In the genomic region with DNA sequence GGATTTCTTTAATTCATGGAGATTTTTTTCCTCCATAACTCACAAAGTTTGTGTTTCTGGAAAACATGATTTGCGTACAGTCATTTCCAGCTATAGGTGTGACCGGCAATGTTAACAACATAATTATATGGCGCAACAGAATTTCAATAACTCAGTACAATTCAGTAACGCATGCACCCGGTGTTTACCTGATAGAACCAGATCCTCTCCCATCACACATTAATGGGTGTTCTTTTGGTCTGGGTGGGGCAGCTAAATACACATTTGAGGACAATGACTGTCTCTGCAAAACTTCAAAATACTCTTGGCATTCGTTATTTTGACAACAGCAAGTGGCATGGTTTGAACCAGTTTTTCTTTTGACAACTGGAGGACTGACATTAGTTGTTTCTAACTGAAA, we compare ENCODE assay signal across 19 cellular contexts.
DNase-seq lines count a peak whose midpoint lies in the region; ATAC-seq, FAIRE-seq and TF ChIP-seq lines count a peak whose summit lies in the region.
"Had no signal": no experiment of that assay in that cellular context is flagged by ENCODE, and none has a peak within 500 bp of the region (broad histone marks: within the 10 kb centered on the region; RNA-seq: fewer than 3 reads in every experiment).

No MANE protein-coding gene starts in this region.

- H3K79me2 ChIP-seq in GM12878 (ENCODE audit: control insufficient read depth, insufficient read depth, low read length), result no peaks in the 10 kb centered on the region
- no peaks in the 10 kb centered on the region for H3K79me2 ChIP-seq in trophoblast cell (ENCODE audit: control insufficient read depth, insufficient read depth, low read length, poor library complexity)

- H3K4me2 ChIP-seq in GM12878 (ENCODE audit: control insufficient read depth, insufficient read depth) (no peak overlapping the region), trophoblast cell (ENCODE audit: low read length) (no peak overlapping the region)
- H3K4me2 ChIP-seq: A549 had no signal

- SMC1A ChIA-PET in GM12878 (lab: Charles Lee; ENCODE audit: uncharacterized antibody, unreplicated experiment), result no interaction called here

- no peak for TF ChIP-seq EP300 in GM12878 (IDR thresholded peaks at IDR 0.05; ENCODE audit: borderline replicate concordance in 1 of 2, control insufficient read depth in 1 of 2, low read depth in 2 of 2, low read length in 2 of 2)

- H4K91ac ChIP-seq in trophoblast cell (ENCODE audit: low read depth, low read length), result no peak overlapping the region

- H3K27me3 ChIP-seq in GM12878 (replicated peaks in 1 of 2; ENCODE audit: control insufficient read depth in 2 of 2, insufficient read depth in 2 of 2, low read length in 1 of 2) (no peaks in the 10 kb centered on the region; a peak in 1 of 4 replicates), trophoblast cell (ENCODE audit: insufficient read depth, low read length) (no peaks in the 10 kb centered on the region)
- H3K27me3 ChIP-seq: BLaER1 had no signal

- H3K18ac ChIP-seq in trophoblast cell (ENCODE audit: low read length), result no peak overlapping the region

- no peak overlapping the region for H2BK5ac ChIP-seq in trophoblast cell (ENCODE audit: low read depth, low read length, poor library complexity)

- H3K23ac ChIP-seq in trophoblast cell (ENCODE audit: low read length), result no peak overlapping the region

- no peaks in the 10 kb centered on the region for H3K4me1 ChIP-seq in GM12878 (ENCODE audit: control insufficient read depth, insufficient read depth, low read length)
- H3K4me1 ChIP-seq in trophoblast cell (ENCODE audit: control insufficient read depth in 1 of 2, insufficient read depth in 2 of 2, low read length in 2 of 2), result peaks cover under 1 to 3% of the 10 kb centered on the region in 2 experiments
- H3K4me1 ChIP-seq: A549 had no signal

- peaks cover 2% of the 10 kb centered on the region for H3K79me1 ChIP-seq in trophoblast cell (ENCODE audit: low read length)

- ATAC-seq in GM12878, result no peak
- ATAC-seq: A549, HCT116 had no signal

- RAD21 ChIA-PET in GM12878 (lab: Charles Lee; ENCODE audit: unreplicated experiment), result no interaction called here

- in situ Hi-C loops in GM12878 (cut with MboI), result no loop called here

- no peak overlapping the region for H4K8ac ChIP-seq in trophoblast cell (ENCODE audit: low read depth, low read length)

- no peak overlapping the region for H2AFZ ChIP-seq in GM12878 (ENCODE audit: control insufficient read depth, low read depth, low read length)
- H2AFZ ChIP-seq in trophoblast cell (ENCODE audit: insufficient read depth, low read length, poor library complexity), result no peak overlapping the region

- H3K9me3 ChIP-seq in GM12878 (replicated peaks; ENCODE audit: control insufficient read depth, insufficient read depth, low read length) (no peaks in the 10 kb centered on the region), trophoblast cell (ENCODE audit: insufficient read depth, low read depth, low read length) (peaks cover 6% of the 10 kb centered on the region)
- H3K9me3 ChIP-seq: A549, BLaER1 had no signal

- H2BK120ac ChIP-seq in trophoblast cell (ENCODE audit: insufficient read depth, low read length, poor library complexity), result no peak overlapping the region

- H4K20me1 ChIP-seq in GM12878 (ENCODE audit: control insufficient read depth, insufficient read depth), result no peaks in the 10 kb centered on the region
- H4K20me1 ChIP-seq: BLaER1 had no signal

- H3K27ac ChIP-seq in GM12878 (ENCODE audit: control insufficient read depth, insufficient read depth), result no peak overlapping the region
- no peak overlapping the region for H3K27ac ChIP-seq in trophoblast cell (ENCODE audit: low read depth, low read length)
- H3K27ac ChIP-seq: 22Rv1, A549, BLaER1 had no signal

- TF ChIP-seq RAD21 in GM12878 (IDR thresholded peaks at IDR 0.05; ENCODE audit: insufficient read depth, low read depth, low read length), result no peak

- no peak overlapping the region for H4K12ac ChIP-seq in trophoblast cell (ENCODE audit: low read depth, low read length)

- intact Hi-C loops in GM12878 (cut with micrococcal nuclease; ENCODE audit: unreplicated experiment), result no loop called here

- no peak overlapping the region for H2AK5ac ChIP-seq in trophoblast cell (ENCODE audit: low read length)

- H3K4me3 ChIP-seq in GM12878 (no peak overlapping the region), trophoblast cell (ENCODE audit: low read depth, low read length) (no peak overlapping the region)
- H3K4me3 ChIP-seq: A549, BLaER1 had no signal

- no peak overlapping the region for H3K4ac ChIP-seq in trophoblast cell (ENCODE audit: low read depth, low read length)

- peak; percentile 27 for FAIRE-seq in GM12878 (lab: Jason Lieb, UNC)
- FAIRE-seq in GM19239 (lab: Jason Lieb, UNC), result no peak
- FAIRE-seq: A549, GM12891 had no signal

- WGBS in GM12878 (ENCODE audit: insufficient coverage, insufficient replicate concordance, low lambda C conversion rate, missing lambda C conversion rate), result 83% methylated on average over 6 of the region's 6 CpGs
- WGBS in trophoblast cell (ENCODE audit: extremely low coverage, insufficient coverage, insufficient read length), result no CpG with 5 or more reads among the region's 6 CpGs

- no peak for TF ChIP-seq CTCF in GM12878 (IDR thresholded peaks at IDR 0.05 in 2 of 3, conservative IDR thresholded peaks at IDR 0.05 in 1 of 3; ENCODE audit: control insufficient read depth in 2 of 3, extremely low read depth in 1 of 3, insufficient read depth in 1 of 3, low read depth in 3 of 3, low read length in 3 of 3)

- H3K36me3 ChIP-seq in GM12878 (ENCODE audit: control insufficient read depth in 2 of 2, insufficient read depth in 2 of 2, low read length in 1 of 2) (no peaks in the 10 kb centered on the region), trophoblast cell (ENCODE audit: control insufficient read depth in 1 of 2, insufficient read depth in 2 of 2, low read length in 2 of 2) (no peaks in the 10 kb centered on the region)
- H3K36me3 ChIP-seq: BLaER1 had no signal

- POLR2A ChIA-PET in GM12878 (lab: Charles Lee), result no interaction called here

- BruUV-seq in GM12878 (replicated peaks; lab: Mats Ljungman, UMichigan), result no TSS peak

- DNase-seq in NCI-H1417 (lab: John Stamatoyannopoulos, UW) (peak in 2 of 3 experiments; percentile 2 to 52), NCI-H1417 treated with DMSO at 0.1 percent for 48 hours (lab: John Stamatoyannopoulos, UW) (no peak), NCI-H69 (lab: John Stamatoyannopoulos, UW) (peak; percentile 78), GM12878 (ENCODE audit: low read depth, low spot score) (no peak), trophoblast cell (peak; percentile 57 to 87), HUDEP-2 (lab: John Stamatoyannopoulos, UW; ENCODE audit: unreplicated experiment in 76 of 76) (no peak), GM19239 (ENCODE audit: insufficient read length, low spot score) (no peak), AG08395 (ENCODE audit: low spot score) (no peak)
- DNase-seq: CD4-positive, alpha-beta memory T cell; DMS79 treated with DMSO at 0.1 percent for 48 hours; GF-D8; GOT3; H7; HFFc6 had no signal

- H3K14ac ChIP-seq in trophoblast cell (ENCODE audit: low read length), result no peak overlapping the region

- no peak overlapping the region for H2BK12ac ChIP-seq in trophoblast cell (ENCODE audit: low read length)

- no peak for TF ChIP-seq POLR2A in GM12878 (IDR thresholded peaks at IDR 0.05; ENCODE audit: low read depth, low read length)

- H3K9ac ChIP-seq in GM12878 (ENCODE audit: control insufficient read depth, insufficient read depth, low read length) (no peak overlapping the region), trophoblast cell (ENCODE audit: low read length) (no peak overlapping the region)
- H3K9ac ChIP-seq: BLaER1 had no signal

- CTCF ChIA-PET in GM12878 (lab: Yijun Ruan, JAX), result interaction anchor here (1.2 kb wide), 1 partner anchor 58 kb away, joined by 3 read pairs; no protein-coding TSS in a partner anchor

TF ChIP-seq in GM12878, 131 proteins besides CTCF, POLR2A, EP300 and RAD21:
- no peak for TF ChIP-seq MXI1 (IDR thresholded peaks at IDR 0.05; ENCODE audit: low read depth, low read length)
- no peak for TF ChIP-seq PAX8 (IDR thresholded peaks at IDR 0.05)

Comparison
In these comparisons a context has a peak if more than half of its experiments do, and no peak if none do; other contexts are left out.
1. DNase-seq: peak in NCI-H1417 (2 of 3), NCI-H69 (single experiment) and trophoblast cell (2 of 2); none in NCI-H1417 treated with DMSO at 0.1 percent for 48 hours (single experiment), GM12878 (single experiment), HUDEP-2 (0 of 76), GM19239 (single experiment) and AG08395 (single experiment).